Comparison of ENCODE assay signal across 2 cellular contexts in genomic region chr2:233244818-233245217, GRCh38.
TF ChIP-seq lines count a peak whose summit lies in the region.

No MANE protein-coding gene starts in this region.

TF ChIP-seq in H1, 55 proteins besides CTCF, POLR2A, EP300 and RAD21:
- TF ChIP-seq RNF2 (IDR thresholded peaks at IDR 0.05; ENCODE audit: borderline replicate concordance, low read depth, low read length, missing control alignments, poor library complexity, severe bottlenecking), result no peak
- TF ChIP-seq TAF7 (optimal IDR thresholded peaks at IDR 0.05; ENCODE audit: borderline replicate concordance, low read depth, low read length), result no peak
- no peak for TF ChIP-seq TEAD4 (IDR thresholded peaks at IDR 0.05; ENCODE audit: low read depth, low read length)
- TF ChIP-seq, protein P1, sequence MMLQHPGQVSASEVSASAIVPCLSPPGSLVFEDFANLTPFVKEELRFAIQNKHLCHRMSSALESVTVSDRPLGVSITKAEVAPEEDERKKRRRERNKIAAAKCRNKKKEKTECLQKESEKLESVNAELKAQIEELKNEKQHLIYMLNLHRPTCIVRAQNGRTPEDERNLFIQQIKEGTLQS (IDR thresholded peaks at IDR 0.05; ENCODE audit: insufficient read depth, low read depth, low read length), result no peak
- no peak for TF ChIP-seq TCF12 (IDR thresholded peaks at IDR 0.05; ENCODE audit: low read depth, low read length)
- TF ChIP-seq NRF1 (IDR thresholded peaks at IDR 0.05; ENCODE audit: low read depth, low read length), result no peak
- no peak for TF ChIP-seq YY1 (IDR thresholded peaks at IDR 0.05; ENCODE audit: low read depth, low read length)
- no peak for TF ChIP-seq NANOG (IDR thresholded peaks at IDR 0.05; ENCODE audit: insufficient read depth, low read depth, low read length, poor library complexity, severe bottlenecking)
- no peak for TF ChIP-seq ATF2 (IDR thresholded peaks at IDR 0.05; ENCODE audit: low read length)
- TF ChIP-seq MAFK (IDR thresholded peaks at IDR 0.05; ENCODE audit: low read depth, low read length), result no peak
- TF ChIP-seq TAF1 (IDR thresholded peaks at IDR 0.05; ENCODE audit: low read depth, low read length), result no peak
- no peak for TF ChIP-seq GTF2F1 (IDR thresholded peaks at IDR 0.05; ENCODE audit: borderline replicate concordance, low read depth, low read length)
- no peak for TF ChIP-seq SP2 (IDR thresholded peaks at IDR 0.05; ENCODE audit: low read length)
- TF ChIP-seq CEBPB (IDR thresholded peaks at IDR 0.05; ENCODE audit: low read depth, low read length), result no peak

TF ChIP-seq in WTC11, 78 proteins besides CTCF, POLR2A, EP300 and RAD21:
- TF ChIP-seq, protein P2, sequence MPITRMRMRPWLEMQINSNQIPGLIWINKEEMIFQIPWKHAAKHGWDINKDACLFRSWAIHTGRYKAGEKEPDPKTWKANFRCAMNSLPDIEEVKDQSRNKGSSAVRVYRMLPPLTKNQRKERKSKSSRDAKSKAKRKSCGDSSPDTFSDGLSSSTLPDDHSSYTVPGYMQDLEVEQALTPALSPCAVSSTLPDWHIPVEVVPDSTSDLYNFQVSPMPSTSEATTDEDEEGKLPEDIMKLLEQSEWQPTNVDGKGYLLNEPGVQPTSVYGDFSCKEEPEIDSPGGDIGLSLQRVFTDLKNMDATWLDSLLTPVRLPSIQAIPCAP (CRISPR knock-in tag; IDR thresholded peaks at IDR 0.05), result no peak
- TF ChIP-seq, protein P3, sequence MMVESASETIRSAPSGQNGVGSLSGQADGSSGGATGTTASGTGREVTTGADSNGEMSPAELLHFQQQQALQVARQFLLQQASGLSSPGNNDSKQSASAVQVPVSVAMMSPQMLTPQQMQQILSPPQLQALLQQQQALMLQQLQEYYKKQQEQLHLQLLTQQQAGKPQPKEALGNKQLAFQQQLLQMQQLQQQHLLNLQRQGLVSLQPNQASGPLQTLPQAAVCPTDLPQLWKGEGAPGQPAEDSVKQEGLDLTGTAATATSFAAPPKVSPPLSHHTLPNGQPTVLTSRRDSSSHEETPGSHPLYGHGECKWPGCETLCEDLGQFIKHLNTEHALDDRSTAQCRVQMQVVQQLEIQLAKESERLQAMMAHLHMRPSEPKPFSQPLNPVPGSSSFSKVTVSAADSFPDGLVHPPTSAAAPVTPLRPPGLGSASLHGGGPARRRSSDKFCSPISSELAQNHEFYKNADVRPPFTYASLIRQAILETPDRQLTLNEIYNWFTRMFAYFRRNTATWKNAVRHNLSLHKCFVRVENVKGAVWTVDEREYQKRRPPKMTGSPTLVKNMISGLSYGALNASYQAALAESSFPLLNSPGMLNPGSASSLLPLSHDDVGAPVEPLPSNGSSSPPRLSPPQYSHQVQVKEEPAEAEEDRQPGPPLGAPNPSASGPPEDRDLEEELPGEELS (CRISPR knock-in tag; IDR thresholded peaks at IDR 0.05), result no peak
- TF ChIP-seq ZNF219 (CRISPR knock-in tag; IDR thresholded peaks at IDR 0.05; ENCODE audit: borderline replicate concordance), result no peak
- TF ChIP-seq ATF1 (CRISPR knock-in tag; IDR thresholded peaks at IDR 0.05), result no peak
- TF ChIP-seq FOXK1 (CRISPR knock-in tag; IDR thresholded peaks at IDR 0.05), result no peak
- TF ChIP-seq ZNF425 (CRISPR knock-in tag; conservative IDR thresholded peaks at IDR 0.05), result no peak
- TF ChIP-seq SP1 (CRISPR knock-in tag; conservative IDR thresholded peaks at IDR 0.05), result no peak
- no peak for TF ChIP-seq TP53 (CRISPR knock-in tag; IDR thresholded peaks at IDR 0.05)
TF ChIP-seq in WTC11: peak in this region for 0.
